1 cellular context compared by ENCODE assay signal in genomic region chr17:67959510-67959909, GRCh38.
TF ChIP-seq lines count a peak whose summit lies in the region.

No MANE protein-coding gene starts in this region.

TF ChIP-seq in IMR-90, 13 proteins besides CTCF, POLR2A, EP300 and RAD21:
- TF ChIP-seq USF2 (IDR thresholded peaks at IDR 0.05; ENCODE audit: low read depth, low read length): no peak
